ENCODE assay signal across 1 cellular context in the genomic region with DNA sequence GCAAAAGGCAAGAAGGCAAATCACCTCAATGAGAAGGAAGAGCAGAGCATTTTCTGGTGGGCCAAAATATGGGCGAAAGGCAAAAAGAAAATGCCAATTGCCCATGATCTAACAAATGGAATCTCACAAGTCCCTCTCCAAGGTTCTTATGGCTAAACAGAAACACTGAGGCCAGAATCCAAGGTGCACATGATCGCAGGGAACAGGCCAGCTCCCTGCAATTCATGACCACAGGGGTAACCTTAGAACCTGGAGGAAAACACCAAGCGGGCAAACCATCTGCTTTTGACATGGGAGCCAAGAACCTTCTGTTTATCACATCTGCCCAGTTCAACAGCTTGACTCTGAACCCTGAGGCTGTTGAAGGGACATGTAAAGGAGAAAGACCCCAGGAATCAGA.
TF ChIP-seq lines count a peak whose summit lies in the region.

No MANE protein-coding gene starts in this region.

TF ChIP-seq in SK-N-SH, 30 proteins besides CTCF, POLR2A, EP300 and RAD21:
- TF ChIP-seq, protein P1, sequence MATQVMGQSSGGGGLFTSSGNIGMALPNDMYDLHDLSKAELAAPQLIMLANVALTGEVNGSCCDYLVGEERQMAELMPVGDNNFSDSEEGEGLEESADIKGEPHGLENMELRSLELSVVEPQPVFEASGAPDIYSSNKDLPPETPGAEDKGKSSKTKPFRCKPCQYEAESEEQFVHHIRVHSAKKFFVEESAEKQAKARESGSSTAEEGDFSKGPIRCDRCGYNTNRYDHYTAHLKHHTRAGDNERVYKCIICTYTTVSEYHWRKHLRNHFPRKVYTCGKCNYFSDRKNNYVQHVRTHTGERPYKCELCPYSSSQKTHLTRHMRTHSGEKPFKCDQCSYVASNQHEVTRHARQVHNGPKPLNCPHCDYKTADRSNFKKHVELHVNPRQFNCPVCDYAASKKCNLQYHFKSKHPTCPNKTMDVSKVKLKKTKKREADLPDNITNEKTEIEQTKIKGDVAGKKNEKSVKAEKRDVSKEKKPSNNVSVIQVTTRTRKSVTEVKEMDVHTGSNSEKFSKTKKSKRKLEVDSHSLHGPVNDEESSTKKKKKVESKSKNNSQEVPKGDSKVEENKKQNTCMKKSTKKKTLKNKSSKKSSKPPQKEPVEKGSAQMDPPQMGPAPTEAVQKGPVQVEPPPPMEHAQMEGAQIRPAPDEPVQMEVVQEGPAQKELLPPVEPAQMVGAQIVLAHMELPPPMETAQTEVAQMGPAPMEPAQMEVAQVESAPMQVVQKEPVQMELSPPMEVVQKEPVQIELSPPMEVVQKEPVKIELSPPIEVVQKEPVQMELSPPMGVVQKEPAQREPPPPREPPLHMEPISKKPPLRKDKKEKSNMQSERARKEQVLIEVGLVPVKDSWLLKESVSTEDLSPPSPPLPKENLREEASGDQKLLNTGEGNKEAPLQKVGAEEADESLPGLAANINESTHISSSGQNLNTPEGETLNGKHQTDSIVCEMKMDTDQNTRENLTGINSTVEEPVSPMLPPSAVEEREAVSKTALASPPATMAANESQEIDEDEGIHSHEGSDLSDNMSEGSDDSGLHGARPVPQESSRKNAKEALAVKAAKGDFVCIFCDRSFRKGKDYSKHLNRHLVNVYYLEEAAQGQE (IDR thresholded peaks at IDR 0.05; ENCODE audit: low read depth, low read length): peak; percentile 65; the same call in 1 of the 2 replicates
- TF ChIP-seq MEF2A (IDR thresholded peaks at IDR 0.05; ENCODE audit: borderline replicate concordance, low read depth) (no peak), NRF1 (IDR thresholded peaks at IDR 0.05; ENCODE audit: low read depth, low read length) (no peak), JUND (IDR thresholded peaks at IDR 0.05) (no peak), TEAD4 (IDR thresholded peaks at IDR 0.05; ENCODE audit: borderline replicate concordance, insufficient read depth) (no peak)
- TF ChIP-seq, protein P2, sequence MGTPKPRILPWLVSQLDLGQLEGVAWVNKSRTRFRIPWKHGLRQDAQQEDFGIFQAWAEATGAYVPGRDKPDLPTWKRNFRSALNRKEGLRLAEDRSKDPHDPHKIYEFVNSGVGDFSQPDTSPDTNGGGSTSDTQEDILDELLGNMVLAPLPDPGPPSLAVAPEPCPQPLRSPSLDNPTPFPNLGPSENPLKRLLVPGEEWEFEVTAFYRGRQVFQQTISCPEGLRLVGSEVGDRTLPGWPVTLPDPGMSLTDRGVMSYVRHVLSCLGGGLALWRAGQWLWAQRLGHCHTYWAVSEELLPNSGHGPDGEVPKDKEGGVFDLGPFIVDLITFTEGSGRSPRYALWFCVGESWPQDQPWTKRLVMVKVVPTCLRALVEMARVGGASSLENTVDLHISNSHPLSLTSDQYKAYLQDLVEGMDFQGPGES (IDR thresholded peaks at IDR 0.05; ENCODE audit: low read depth, low read length): no peak
- TF ChIP-seq, protein P3, sequence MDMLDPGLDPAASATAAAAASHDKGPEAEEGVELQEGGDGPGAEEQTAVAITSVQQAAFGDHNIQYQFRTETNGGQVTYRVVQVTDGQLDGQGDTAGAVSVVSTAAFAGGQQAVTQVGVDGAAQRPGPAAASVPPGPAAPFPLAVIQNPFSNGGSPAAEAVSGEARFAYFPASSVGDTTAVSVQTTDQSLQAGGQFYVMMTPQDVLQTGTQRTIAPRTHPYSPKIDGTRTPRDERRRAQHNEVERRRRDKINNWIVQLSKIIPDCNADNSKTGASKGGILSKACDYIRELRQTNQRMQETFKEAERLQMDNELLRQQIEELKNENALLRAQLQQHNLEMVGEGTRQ (IDR thresholded peaks at IDR 0.05; ENCODE audit: borderline replicate concordance, low read depth, low read length): no peak
